Comparison of ENCODE assay signal across 25 cellular contexts in the genomic region with DNA sequence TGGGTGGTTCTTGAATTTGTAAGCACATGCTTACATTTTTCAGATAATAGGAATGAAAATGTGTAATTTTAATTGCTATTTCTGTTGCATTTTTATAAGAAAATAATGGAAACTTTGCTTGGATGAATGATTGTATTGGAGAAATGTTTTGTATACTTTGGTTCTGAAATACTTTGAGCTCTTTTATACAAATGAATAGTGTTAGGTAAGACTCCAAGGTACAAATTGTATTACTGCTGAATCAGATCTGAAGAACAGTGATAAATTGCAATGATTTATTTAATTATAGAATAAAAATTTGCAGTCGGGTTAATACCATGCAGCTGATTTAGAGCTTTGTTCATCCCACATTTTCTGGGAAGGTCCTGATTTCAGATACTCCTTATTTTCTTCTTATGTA. TPM values are rescaled to one million over a fixed set of nuclear protein-coding genes. Genes with fewer than 3 reads are reported as not detected.
DNase-seq lines count a peak whose midpoint lies in the region; ATAC-seq, FAIRE-seq and TF ChIP-seq lines count a peak whose summit lies in the region.
"Had no signal": no experiment of that assay in that cellular context is flagged by ENCODE, and none has a peak within 500 bp of the region (broad histone marks: within the 10 kb centered on the region; RNA-seq: fewer than 3 reads in every experiment).

No MANE protein-coding gene starts in this region.

- no peaks in the 10 kb centered on the region for H4K20me1 ChIP-seq in HepG2 (ENCODE audit: insufficient read depth, low read length)

- no peak overlapping the region for H3K9ac ChIP-seq in HepG2 (ENCODE audit: insufficient read depth, low read depth, low read length)
- H3K9ac ChIP-seq: BLaER1 treated with 17β-estradiol and CSF1 and Interleukin-3, amounts not matched to agents 10 nM and 100 nM had no signal

- H3K36me3 ChIP-seq in right lobe of liver: no peaks in the 10 kb centered on the region
- no peaks in the 10 kb centered on the region for H3K36me3 ChIP-seq in HepG2 (replicated peaks in 1 of 2; ENCODE audit: control insufficient read depth in 1 of 2, insufficient read depth in 2 of 2, low read length in 2 of 2)
- H3K36me3 ChIP-seq in suprapubic skin: no peaks in the 10 kb centered on the region
- H3K36me3 ChIP-seq: BLaER1 treated with 17β-estradiol and CSF1 and Interleukin-3, amounts not matched to agents 10 nM and 100 nM had no signal

- no peak for TF ChIP-seq CTCF in right lobe of liver (IDR thresholded peaks at IDR 0.05)
- no peak for TF ChIP-seq CTCF in HepG2 (CRISPR knock-in tag; IDR thresholded peaks at IDR 0.05)
- no peak for TF ChIP-seq CTCF in dorsolateral prefrontal cortex (IDR thresholded peaks at IDR 0.05 in 54 of 56, conservative IDR thresholded peaks at IDR 0.05 in 2 of 56; ENCODE audit: low read depth in 1 of 56, partially characterized antibody in 56 of 56)
- no peak for TF ChIP-seq CTCF in suprapubic skin (IDR thresholded peaks at IDR 0.05)

- H3K4me3 ChIP-seq in right lobe of liver (no peak overlapping the region), HepG2 (replicated peaks in 1 of 3; ENCODE audit: insufficient read depth in 1 of 3, low read depth in 2 of 3, low read length in 3 of 3) (no peak overlapping the region), dorsolateral prefrontal cortex (no peak overlapping the region), suprapubic skin (no peak overlapping the region)
- H3K4me3 ChIP-seq: A549; BLaER1 treated with 17β-estradiol and CSF1 and Interleukin-3, amounts not matched to agents 10 nM and 100 nM; GM12878 had no signal

- CTCF ChIA-PET in HepG2 (lab: Yijun Ruan, JAX; ENCODE audit: low intra/inter-chr PET ratio, low total read pairs): no interaction called here

- DNase-seq in right lobe of liver (no peak), HepG2 (ENCODE audit: low spot score) (no peak), dorsolateral prefrontal cortex (no peak), left lobe of liver (ENCODE audit: low spot score) (no peak), suprapubic skin (ENCODE audit: low spot score in 2 of 2) (no peak), COR-L47 (lab: John Stamatoyannopoulos, UW) (no peak)
- DNase-seq: AML-193; CD4-positive, alpha-beta T cell; CD8-positive, alpha-beta T cell; DMS 273 treated with DMSO at 0.1 percent for 48 hours; DMS153; DMS53; DMS79; DND-41; EL; GDM1 had no signal

- H3K27ac ChIP-seq in right lobe of liver (no peak overlapping the region), HepG2 (ENCODE audit: extremely low read length, insufficient read depth, low read length) (no peak overlapping the region), dorsolateral prefrontal cortex (peak overlapping the region in 46 of 59 donors; percentile 1 to 94 (median 54)), suprapubic skin (no peak overlapping the region)
- H3K27ac ChIP-seq: 22Rv1; A549; BLaER1 treated with 17β-estradiol and CSF1 and Interleukin-3, amounts not matched to agents 10 nM and 100 nM; C4-2B had no signal

- in situ Hi-C loops in HepG2 (cut with HindIII; ENCODE audit: extremely low pct_ligation_motif_present, low pct_unique_long_range_greater_than_20kb): no loop called here

- no peak overlapping the region for H2AFZ ChIP-seq in HepG2 (ENCODE audit: low read length)

- POLR2A ChIA-PET in HepG2 (lab: Yijun Ruan, JAX): no interaction called here

- intact Hi-C loops in right lobe of liver (cut with DNase I) (no loop called here), HepG2 (cut with micrococcal nuclease; ENCODE audit: unreplicated experiment) (no loop called here), dorsolateral prefrontal cortex (cut with DNase I) (loop anchor here in 1 of 2 donors (10.0 kb wide), 1 partner anchor 560 kb away; a partner anchor contains a TSS)

- TF ChIP-seq EP300 in HepG2 (IDR thresholded peaks at IDR 0.05; ENCODE audit: low read depth in 2 of 2, low read length in 2 of 2) (no peak), HepG2 (CRISPR knock-in tag; IDR thresholded peaks at IDR 0.05; ENCODE audit: borderline replicate concordance) (no peak), suprapubic skin (IDR thresholded peaks at IDR 0.05) (no peak)

- ATAC-seq in right lobe of liver: peak in 3 of 4 donors; percentile 29 to 61 (median 48)
- no peak for ATAC-seq in HepG2
- peak; percentile 65 for ATAC-seq in left lobe of liver
- ATAC-seq in HG03442 (IDR thresholded peaks at IDR 0.05; ENCODE audit: unreplicated experiment): no peak
- ATAC-seq: A549; CD8-positive, alpha-beta T cell; GM12878 had no signal

- TF ChIP-seq POLR2A in right lobe of liver (IDR thresholded peaks at IDR 0.05): no peak
- no peak for TF ChIP-seq POLR2A in HepG2 (IDR thresholded peaks at IDR 0.05; ENCODE audit: insufficient read depth in 1 of 2, low read depth in 2 of 2, low read length in 2 of 2)
- TF ChIP-seq POLR2A in suprapubic skin (IDR thresholded peaks at IDR 0.05): no peak

- H3K4me2 ChIP-seq in HepG2 (ENCODE audit: low read depth, low read length): no peak overlapping the region
- H3K4me2 ChIP-seq: A549; BLaER1 treated with 17β-estradiol and CSF1 and Interleukin-3, amounts not matched to agents 10 nM and 100 nM had no signal

- FAIRE-seq in HepG2 (lab: Jason Lieb, UNC): no peak
- FAIRE-seq: A549, GM12878, GM12892, GM18507 had no signal

- no peaks in the 10 kb centered on the region for H3K79me2 ChIP-seq in HepG2 (ENCODE audit: insufficient read depth, low read length)

- BruUV-seq in HepG2 (replicated peaks; lab: Mats Ljungman, UMichigan): no TSS peak

- no peak for TF ChIP-seq RAD21 in HepG2 (CRISPR knock-in tag; IDR thresholded peaks at IDR 0.05)

- H3K4me1 ChIP-seq in right lobe of liver (peaks cover 0 to 18% (median 4%) of the 10 kb centered on the region in 4 donors), HepG2 (ENCODE audit: insufficient read depth, low read length) (no peaks in the 10 kb centered on the region), suprapubic skin (peaks cover 7% of the 10 kb centered on the region)

- H3K27me3 ChIP-seq in right lobe of liver (no peaks in the 10 kb centered on the region), HepG2 (ENCODE audit: control insufficient read depth in 1 of 2, insufficient read depth in 2 of 2, low read length in 2 of 2) (no peaks in the 10 kb centered on the region), dorsolateral prefrontal cortex (no peaks in the 10 kb centered on the region), suprapubic skin (no peaks in the 10 kb centered on the region)
- H3K27me3 ChIP-seq: BLaER1 treated with 17β-estradiol and CSF1 and Interleukin-3, amounts not matched to agents 10 nM and 100 nM had no signal

- 24% methylated on average over 1 of the region's 1 CpG for WGBS in right lobe of liver (ENCODE audit: insufficient coverage, low coverage, low lambda C conversion rate, missing lambda C conversion rate)
- WGBS in HepG2 (ENCODE audit: low lambda C conversion rate): 25% methylated on average over 1 of the region's 1 CpG
- 69% methylated on average over 1 of the region's 1 CpG for WGBS in suprapubic skin

- no peaks in the 10 kb centered on the region for H3K9me3 ChIP-seq in right lobe of liver
- no peaks in the 10 kb centered on the region for H3K9me3 ChIP-seq in HepG2 (ENCODE audit: low read length)
- no peaks in the 10 kb centered on the region for H3K9me3 ChIP-seq in suprapubic skin
- H3K9me3 ChIP-seq: A549; BLaER1 treated with 17β-estradiol and CSF1 and Interleukin-3, amounts not matched to agents 10 nM and 100 nM had no signal

TF ChIP-seq in HepG2, 621 proteins besides CTCF, POLR2A, EP300 and RAD21 (continues in another document):
- no peak for TF ChIP-seq ESRRA (CRISPR knock-in tag; IDR thresholded peaks at IDR 0.05; ENCODE audit: low read depth)
- TF ChIP-seq ZNF674 (CRISPR knock-in tag; IDR thresholded peaks at IDR 0.05; ENCODE audit: low read depth): no peak
- no peak for TF ChIP-seq ZNF263 (CRISPR knock-in tag; IDR thresholded peaks at IDR 0.05)
- no peak for TF ChIP-seq ARNT (IDR thresholded peaks at IDR 0.05)
- TF ChIP-seq SIX1 (CRISPR knock-in tag; IDR thresholded peaks at IDR 0.05; ENCODE audit: borderline replicate concordance): no peak
- TF ChIP-seq YY1 (IDR thresholded peaks at IDR 0.05; ENCODE audit: insufficient read depth, insufficient replicate concordance, low read depth, low read length): no peak
- no peak for TF ChIP-seq ZNF121 (CRISPR knock-in tag; IDR thresholded peaks at IDR 0.05)
- no peak for TF ChIP-seq CEBPB (IDR thresholded peaks at IDR 0.05; ENCODE audit: borderline replicate concordance, low read depth, low read length)
- TF ChIP-seq ATF7 (IDR thresholded peaks at IDR 0.05): no peak
- TF ChIP-seq ATF7 (CRISPR knock-in tag; IDR thresholded peaks at IDR 0.05): no peak

RNA-seq across cellular contexts. Expression of a gene that starts 41.5 kb away (rescaled TPM):
- total RNA-seq in right lobe of liver (10 to 100 TPM; 17.2 to 29.1 (median 18.1) TPM), HepG2 (2016; rRNA removed; fragmentation: Illumina TruSeq; extraction: Trizol) (0.77 and 0.81 TPM in 2 replicates), dorsolateral prefrontal cortex (100 to 1,000 TPM in 53 of 120 experiments, 10 to 100 TPM in 67; 50.5 to 141 (median 96.9) TPM), left lobe of liver (14.4 TPM), suprapubic skin (10 to 100 TPM; 30.2 to 65.4 (median 34.8) TPM)
- total RNA-seq in HepG2 (2016; cell fraction: cytosol; rRNA removed; fragmentation: Illumina TruSeq; extraction: Trizol; ENCODE audit: low read depth): 0.91 and 1.2 TPM in 2 replicates
- total RNA-seq in HepG2 (2016; cell fraction: insoluble cytoplasmic fraction; rRNA removed; fragmentation: Illumina TruSeq; extraction: Trizol): 0.73 and 2.1 TPM in 2 replicates
- 1.3 and 2.3 TPM in 2 replicates for total RNA-seq in HepG2 (2016; cell fraction: membrane; rRNA removed; fragmentation: Illumina TruSeq; extraction: Trizol)
- 0.72 and 1.4 TPM in 2 replicates for total RNA-seq in HepG2 (2016; cell fraction: nucleus; rRNA removed; fragmentation: Illumina TruSeq; extraction: Trizol)
- 1.5 and 1.6 TPM in 2 replicates for polyA plus RNA-seq in HepG2 (2011; rRNA removed)
- polyA plus RNA-seq in HepG2 (2011; cell fraction: cytosol; rRNA removed): 1.4 and 2.9 TPM in 2 replicates
- 1.6 and 2.5 TPM in 2 replicates for polyA plus RNA-seq in HepG2 (2011; cell fraction: nucleus; rRNA removed)
- polyA plus RNA-seq in HepG2 (2012): 1.2 and 1.6 TPM in 2 replicates
- 0.42 and 0.97 TPM in 2 replicates for polyA plus RNA-seq in HepG2 (2016; cell fraction: cytosol; fragmentation: Illumina TruSeq; extraction: Trizol; ENCODE audit: low read depth)
- 0.75 and 1.1 TPM in 2 replicates for polyA plus RNA-seq in HepG2 (2016; cell fraction: insoluble cytoplasmic fraction; fragmentation: Illumina TruSeq; extraction: Trizol; ENCODE audit: low read depth)
- polyA plus RNA-seq in HepG2 (2016; cell fraction: membrane; fragmentation: Illumina TruSeq; extraction: Trizol; ENCODE audit: low read depth): 1.2 and 1.8 TPM in 2 replicates
- polyA plus RNA-seq in HepG2 (2016; cell fraction: nucleus; fragmentation: Illumina TruSeq; extraction: Trizol; ENCODE audit: insufficient read depth, low read depth): 0.52 and 1.6 TPM in 2 replicates
- 0.90 and 11.7 TPM in 2 replicates for polyA minus RNA-seq in HepG2 (2011; rRNA and poly(A)+ RNA removed; ENCODE audit: low replicate concordance)
- polyA minus RNA-seq in HepG2 (2011; cell fraction: cytosol; rRNA and poly(A)+ RNA removed): 0.70 and 2.5 TPM in 2 replicates
- polyA minus RNA-seq in HepG2 (2011; cell fraction: nucleus; rRNA and poly(A)+ RNA removed): 2.2 and 6.5 TPM in 2 replicates
- total RNA-seq: G401 had no signal

Comparison
In these comparisons a context has a peak if more than half of its experiments do, and no peak if none do; other contexts are left out.
1. ATAC-seq: peak in right lobe of liver (3 of 4) and left lobe of liver (single experiment); none in HepG2 (single experiment) and HG03442 (single experiment).
2. H3K27ac ChIP-seq: peak in dorsolateral prefrontal cortex (46 of 59); none in right lobe of liver (0 of 3), HepG2 (single experiment) and suprapubic skin (single experiment).